Comparison of ENCODE assay signal across 23 cellular contexts in the genomic region with DNA sequence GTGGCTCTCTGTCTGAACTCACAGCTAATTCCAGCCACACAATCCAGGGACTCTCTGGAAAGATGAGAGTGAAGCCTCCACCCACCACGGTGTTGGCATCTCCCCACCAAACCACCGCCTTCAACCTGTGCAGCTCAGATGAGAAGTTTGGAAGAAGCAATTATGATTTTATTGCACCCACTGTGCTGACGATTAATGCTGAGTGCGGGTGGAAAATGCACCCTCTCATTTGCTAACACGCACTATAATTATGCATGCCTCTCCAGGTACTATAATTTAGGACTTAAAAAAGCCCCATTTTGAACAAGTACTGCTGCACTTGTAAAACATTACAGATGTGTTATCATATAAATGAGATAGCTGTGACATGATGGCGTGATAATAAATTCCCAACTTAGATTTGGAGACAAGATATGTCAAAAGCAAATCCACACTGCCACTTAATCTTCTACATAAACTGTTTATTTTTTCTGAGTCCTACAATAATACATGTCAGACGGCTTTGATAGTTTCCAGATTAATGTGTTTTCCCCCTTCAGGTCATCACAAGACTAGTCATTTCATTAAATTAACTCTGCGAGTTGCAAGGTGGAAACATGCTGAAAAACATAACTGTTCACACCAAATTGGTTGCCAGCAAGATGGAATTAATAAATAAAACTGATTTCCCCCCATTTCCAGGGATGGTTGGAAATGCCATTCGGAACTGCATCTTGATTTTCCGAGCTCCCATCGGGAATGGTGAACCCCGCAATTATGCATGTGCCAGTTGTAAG.
"Had no signal": no experiment of that assay in that cellular context is flagged by ENCODE, and none has a peak within 500 bp of the region (broad histone marks: within the 10 kb centered on the region; RNA-seq: fewer than 3 reads in every experiment).

No MANE protein-coding gene starts in this region.

- H3K27ac ChIP-seq: esophagus muscularis mucosa, gastrocnemius medialis, neural progenitor cell, ovary, spleen, testis, tibial nerve, upper lobe of right lung, vagina had no signal

- H3K9me3 ChIP-seq: gastrocnemius medialis, ovary, testis, tibial nerve, upper lobe of right lung, vagina had no signal

- H3K27me3 ChIP-seq: esophagus muscularis mucosa, neural progenitor cell, ovary, spleen, testis, tibial nerve, upper lobe of right lung, vagina had no signal

- H3K4me1 ChIP-seq: esophagus muscularis mucosa, gastrocnemius medialis, neural progenitor cell, spleen, tibial nerve, upper lobe of right lung had no signal

- H3K36me3 ChIP-seq: esophagus muscularis mucosa, gastrocnemius medialis, neural progenitor cell, ovary, spleen, tibial nerve, upper lobe of right lung, vagina had no signal

- H3K4me3 ChIP-seq: esophagus muscularis mucosa, gastrocnemius medialis, lung, neural progenitor cell, ovary, spleen, testis, tibial nerve, upper lobe of right lung, vagina had no signal

- ATAC-seq: gastrocnemius medialis; left colon; left ventricle myocardium superior; natural killer cell treated with Interleukin-12 subunit alpha and Interleukin-12 subunit beta and Interleukin-15 and Interleukin-18, amount 100 ng/mL, for 72 hours; sciatic nerve; stimulated activated naive B cell treated with anti-CD40 and anti-IgM and Interleukin-4, amounts not matched to agents 10 μg/mL and 1 μg/mL and 100 μg/mL, for 72 hours; stimulated activated naive CD8-positive, alpha-beta T cell treated with anti-CD3 and anti-CD28 coated beads, Interleukin-15, amount 100 ng/mL, for 72 hours; upper lobe of right lung had no signal

- H2AFZ ChIP-seq: neural progenitor cell had no signal

- H3K9ac ChIP-seq: neural progenitor cell had no signal

- DNase-seq: effector memory CD4-positive, alpha-beta T cell; gastrocnemius medialis; immature natural killer cell; left colon; left ventricle myocardium superior; mesenchymal stem cell; midbrain; ovary; spleen; stimulated activated CD4-positive, alpha-beta T cell treated with anti-CD3 and anti-CD28 coated beads, Interleukin-15, amount 100 ng/mL, for 24 hours; stimulated activated CD4-positive, alpha-beta T cell treated with anti-CD3 and anti-CD28 coated beads, Interleukin-1b, Interleukin-23, amount 100 ng/mL, for 48 hours; stimulated activated CD4-positive, alpha-beta T cell treated with anti-CD3 and anti-CD28 coated beads, Interleukin-4, amount 100 ng/mL, for 24 hours; stimulated activated naive B cell treated with anti-CD40 and anti-IgM and Interleukin-4, amounts not matched to agents 10 μg/mL and 1 μg/mL and 100 μg/mL, for 72 hours; stimulated activated naive CD8-positive, alpha-beta T cell treated with anti-CD3 and anti-CD28 coated beads, Interleukin-15, amount 100 ng/mL, for 72 hours; testis; upper lobe of right lung had no signal

- H3K4me2 ChIP-seq: neural progenitor cell had no signal
